ENCODE assay signal across 1 cellular context in the genomic region with DNA sequence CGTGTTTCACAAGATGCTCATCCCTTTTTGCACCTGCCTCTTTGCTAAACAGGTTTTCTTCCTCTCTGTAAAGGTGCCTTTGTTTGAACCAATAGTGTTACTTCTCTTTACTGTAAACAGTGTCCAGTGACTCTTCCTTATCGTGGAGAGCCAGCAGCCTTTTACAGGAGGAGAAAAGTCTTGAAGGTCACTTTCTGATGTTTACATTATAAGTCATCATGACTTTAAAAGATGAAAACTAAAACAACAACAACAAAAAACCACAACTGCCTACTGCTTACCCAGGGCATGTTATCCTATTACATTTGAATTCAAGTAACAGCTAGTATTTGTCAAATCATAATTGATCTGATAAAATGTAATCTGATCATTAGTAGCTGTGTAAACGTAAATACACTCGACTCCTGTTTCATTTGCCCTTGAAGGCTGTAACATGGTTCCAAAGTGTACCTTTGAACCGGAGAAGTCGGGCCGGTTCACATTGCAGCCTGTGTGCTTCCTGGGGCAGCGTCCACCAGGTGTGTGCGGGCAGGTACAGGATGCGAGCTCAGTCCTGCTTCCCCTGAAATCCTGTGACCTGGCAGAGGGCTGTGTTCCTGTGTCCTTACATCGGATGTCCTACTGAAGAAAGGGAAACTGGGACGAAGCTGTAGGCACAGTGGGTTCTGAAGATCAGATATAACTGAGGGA.
TF ChIP-seq lines count a peak whose summit lies in the region.

No MANE protein-coding gene starts in this region.

TF ChIP-seq in GM23338, 12 proteins besides CTCF, POLR2A, EP300 and RAD21 (continued from another document):
- TF ChIP-seq NANOG (IDR thresholded peaks at IDR 0.05; ENCODE audit: borderline replicate concordance) (no peak), ETS1 (IDR thresholded peaks at IDR 0.05) (no peak), STAT1 (IDR thresholded peaks at IDR 0.05; ENCODE audit: unreplicated experiment) (no peak), ZNF114 (CRISPR knock-in tag; IDR thresholded peaks at IDR 0.05) (no peak), CREB1 (CRISPR knock-in tag; IDR thresholded peaks at IDR 0.05; ENCODE audit: low read depth) (no peak), JUNB (IDR thresholded peaks at IDR 0.05; ENCODE audit: unreplicated experiment) (no peak), EZH2phosphoT487 (IDR thresholded peaks at IDR 0.05; ENCODE audit: unreplicated experiment) (no peak), ZNF331 (CRISPR knock-in tag; IDR thresholded peaks at IDR 0.05; ENCODE audit: low read depth) (no peak)
- TF ChIP-seq, protein P1, sequence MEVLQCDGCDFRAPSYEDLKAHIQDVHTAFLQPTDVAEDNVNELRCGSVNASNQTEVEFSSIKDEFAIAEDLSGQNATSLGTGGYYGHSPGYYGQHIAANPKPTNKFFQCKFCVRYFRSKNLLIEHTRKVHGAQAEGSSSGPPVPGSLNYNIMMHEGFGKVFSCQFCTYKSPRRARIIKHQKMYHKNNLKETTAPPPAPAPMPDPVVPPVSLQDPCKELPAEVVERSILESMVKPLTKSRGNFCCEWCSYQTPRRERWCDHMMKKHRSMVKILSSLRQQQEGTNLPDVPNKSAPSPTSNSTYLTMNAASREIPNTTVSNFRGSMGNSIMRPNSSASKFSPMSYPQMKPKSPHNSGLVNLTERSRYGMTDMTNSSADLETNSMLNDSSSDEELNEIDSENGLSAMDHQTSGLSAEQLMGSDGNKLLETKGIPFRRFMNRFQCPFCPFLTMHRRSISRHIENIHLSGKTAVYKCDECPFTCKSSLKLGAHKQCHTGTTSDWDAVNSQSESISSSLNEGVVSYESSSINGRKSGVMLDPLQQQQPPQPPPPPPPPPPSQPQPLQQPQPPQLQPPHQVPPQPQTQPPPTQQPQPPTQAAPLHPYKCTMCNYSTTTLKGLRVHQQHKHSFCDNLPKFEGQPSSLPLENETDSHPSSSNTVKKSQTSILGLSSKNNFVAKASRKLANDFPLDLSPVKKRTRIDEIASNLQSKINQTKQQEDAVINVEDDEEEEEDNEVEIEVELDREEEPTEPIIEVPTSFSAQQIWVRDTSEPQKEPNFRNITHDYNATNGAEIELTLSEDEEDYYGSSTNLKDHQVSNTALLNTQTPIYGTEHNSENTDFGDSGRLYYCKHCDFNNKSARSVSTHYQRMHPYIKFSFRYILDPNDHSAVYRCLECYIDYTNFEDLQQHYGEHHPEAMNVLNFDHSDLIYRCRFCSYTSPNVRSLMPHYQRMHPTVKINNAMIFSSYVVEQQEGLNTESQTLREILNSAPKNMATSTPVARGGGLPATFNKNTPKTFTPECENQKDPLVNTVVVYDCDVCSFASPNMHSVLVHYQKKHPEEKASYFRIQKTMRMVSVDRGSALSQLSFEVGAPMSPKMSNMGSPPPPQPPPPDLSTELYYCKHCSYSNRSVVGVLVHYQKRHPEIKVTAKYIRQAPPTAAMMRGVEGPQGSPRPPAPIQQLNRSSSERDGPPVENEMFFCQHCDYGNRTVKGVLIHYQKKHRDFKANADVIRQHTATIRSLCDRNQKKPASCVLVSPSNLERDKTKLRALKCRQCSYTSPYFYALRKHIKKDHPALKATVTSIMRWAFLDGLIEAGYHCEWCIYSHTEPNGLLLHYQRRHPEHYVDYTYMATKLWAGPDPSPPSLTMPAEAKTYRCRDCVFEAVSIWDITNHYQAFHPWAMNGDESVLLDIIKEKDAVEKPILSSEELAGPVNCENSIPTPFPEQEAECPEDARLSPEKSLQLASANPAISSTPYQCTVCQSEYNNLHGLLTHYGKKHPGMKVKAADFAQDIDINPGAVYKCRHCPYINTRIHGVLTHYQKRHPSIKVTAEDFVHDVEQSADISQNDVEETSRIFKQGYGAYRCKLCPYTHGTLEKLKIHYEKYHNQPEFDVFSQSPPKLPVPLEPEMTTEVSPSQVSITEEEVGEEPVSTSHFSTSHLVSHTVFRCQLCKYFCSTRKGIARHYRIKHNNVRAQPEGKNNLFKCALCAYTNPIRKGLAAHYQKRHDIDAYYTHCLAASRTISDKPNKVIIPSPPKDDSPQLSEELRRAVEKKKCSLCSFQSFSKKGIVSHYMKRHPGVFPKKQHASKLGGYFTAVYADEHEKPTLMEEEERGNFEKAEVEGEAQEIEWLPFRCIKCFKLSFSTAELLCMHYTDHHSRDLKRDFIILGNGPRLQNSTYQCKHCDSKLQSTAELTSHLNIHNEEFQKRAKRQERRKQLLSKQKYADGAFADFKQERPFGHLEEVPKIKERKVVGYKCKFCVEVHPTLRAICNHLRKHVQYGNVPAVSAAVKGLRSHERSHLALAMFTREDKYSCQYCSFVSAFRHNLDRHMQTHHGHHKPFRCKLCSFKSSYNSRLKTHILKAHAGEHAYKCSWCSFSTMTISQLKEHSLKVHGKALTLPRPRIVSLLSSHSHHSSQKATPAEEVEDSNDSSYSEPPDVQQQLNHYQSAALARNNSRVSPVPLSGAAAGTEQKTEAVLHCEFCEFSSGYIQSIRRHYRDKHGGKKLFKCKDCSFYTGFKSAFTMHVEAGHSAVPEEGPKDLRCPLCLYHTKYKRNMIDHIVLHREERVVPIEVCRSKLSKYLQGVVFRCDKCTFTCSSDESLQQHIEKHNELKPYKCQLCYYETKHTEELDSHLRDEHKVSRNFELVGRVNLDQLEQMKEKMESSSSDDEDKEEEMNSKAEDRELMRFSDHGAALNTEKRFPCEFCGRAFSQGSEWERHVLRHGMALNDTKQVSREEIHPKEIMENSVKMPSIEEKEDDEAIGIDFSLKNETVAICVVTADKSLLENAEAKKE (CRISPR knock-in tag; IDR thresholded peaks at IDR 0.05) = no peak
